13 cellular contexts compared by ENCODE assay signal in genomic region chr6:35052694-35053565, GRCh38.
DNase-seq lines count a peak whose midpoint lies in the region; ATAC-seq and FAIRE-seq lines count a peak whose summit lies in the region.
"Had no signal": no experiment of that assay in that cellular context is flagged by ENCODE, and none has a peak within 500 bp of the region (broad histone marks: within the 10 kb centered on the region; RNA-seq: fewer than 3 reads in every experiment).

No MANE protein-coding gene starts in this region.

- DNase-seq in Kasumi-1 (lab: John Stamatoyannopoulos, UW) (peak; percentile 54 to 72), cerebellum (ENCODE audit: low spot score) (peak; percentile 45), inferior parietal cortex (ENCODE audit: extremely low spot score) (peak; percentile 58), activated gamma-delta T cell treated with Interleukin-2 at 50 U/mL for 16 hours (no peak), RCC 7860 (ENCODE audit: low spot score) (no peak)
- no peak for DNase-seq in activated T-cell treated with anti-CD3 and anti-CD28 coated beads, Interleukin-2, amount 50 U/mL, for 24 hours
- DNase-seq: activated CD4-positive, alpha-beta T cell treated with anti-CD3 and anti-CD28 coated beads for 48 hours; cortex of kidney; DMS53; naive B cell had no signal

- H3K9me3 Mint-ChIP-seq in activated T-helper 17 cell treated with anti-CD3 and anti-CD28 coated beads, Interleukin-2, amount 50 U/mL, for 72 hours = no peaks in the 10 kb centered on the region
- H3K9me3 Mint-ChIP-seq in activated T-cell treated with anti-CD3 and anti-CD28 coated beads, Interleukin-2, amount 50 U/mL, for 24 hours = no peaks in the 10 kb centered on the region
- H3K9me3 Mint-ChIP-seq: naive B cell; stimulated activated effector memory CD8-positive, alpha-beta T cell treated with anti-CD3 and anti-CD28 coated beads, Interleukin-12 subunit alpha, Interleukin-12 subunit beta, amount 100 ng/mL, for 72 hours had no signal

- ATAC-seq in activated T-helper 17 cell treated with anti-CD3 and anti-CD28 coated beads, Interleukin-2, amount 50 U/mL, for 72 hours (replicated peaks) = no peak
- ATAC-seq: stimulated activated effector memory CD8-positive, alpha-beta T cell treated with anti-CD3 and anti-CD28 coated beads, Interleukin-12 subunit alpha, Interleukin-12 subunit beta, amount 100 ng/mL, for 72 hours had no signal

- peaks cover under 1% of the 10 kb centered on the region for H3K4me1 Mint-ChIP-seq in activated T-helper 17 cell treated with anti-CD3 and anti-CD28 coated beads, Interleukin-2, amount 50 U/mL, for 72 hours
- H3K4me1 Mint-ChIP-seq in activated T-cell treated with anti-CD3 and anti-CD28 coated beads, Interleukin-2, amount 50 U/mL, for 24 hours (ENCODE audit: low read depth) = peaks cover 2% of the 10 kb centered on the region

- no peaks in the 10 kb centered on the region for H3K27me3 Mint-ChIP-seq in activated T-helper 17 cell treated with anti-CD3 and anti-CD28 coated beads, Interleukin-2, amount 50 U/mL, for 72 hours
- no peaks in the 10 kb centered on the region for H3K27me3 Mint-ChIP-seq in activated T-cell treated with anti-CD3 and anti-CD28 coated beads, Interleukin-2, amount 50 U/mL, for 24 hours
- H3K27me3 Mint-ChIP-seq: naive B cell had no signal

- H3K27ac ChIP-seq in skin epidermis = peak overlapping the region in 13 of 21 experiments; percentile 1 to 85 (median 34)

- no peak overlapping the region for H3K4me3 ChIP-seq in skin epidermis

- no peak for FAIRE-seq in RCC 7860 (lab: Jason Lieb, UNC)

- H3K27ac Mint-ChIP-seq in activated T-helper 17 cell treated with anti-CD3 and anti-CD28 coated beads, Interleukin-2, amount 50 U/mL, for 72 hours = no peak overlapping the region
- no peak overlapping the region for H3K27ac Mint-ChIP-seq in activated T-cell treated with anti-CD3 and anti-CD28 coated beads, Interleukin-2, amount 50 U/mL, for 24 hours
- H3K27ac Mint-ChIP-seq: naive B cell; stimulated activated effector memory CD8-positive, alpha-beta T cell treated with anti-CD3 and anti-CD28 coated beads, Interleukin-12 subunit alpha, Interleukin-12 subunit beta, amount 100 ng/mL, for 72 hours had no signal

- no peaks in the 10 kb centered on the region for H3K36me3 Mint-ChIP-seq in activated T-helper 17 cell treated with anti-CD3 and anti-CD28 coated beads, Interleukin-2, amount 50 U/mL, for 72 hours (ENCODE audit: low read depth)
- H3K36me3 Mint-ChIP-seq in activated T-cell treated with anti-CD3 and anti-CD28 coated beads, Interleukin-2, amount 50 U/mL, for 24 hours (ENCODE audit: low read depth) = peaks cover 18% of the 10 kb centered on the region
- H3K36me3 Mint-ChIP-seq: naive B cell had no signal

- no peak overlapping the region for H3K4me3 Mint-ChIP-seq in activated T-helper 17 cell treated with anti-CD3 and anti-CD28 coated beads, Interleukin-2, amount 50 U/mL, for 72 hours
- no peak overlapping the region for H3K4me3 Mint-ChIP-seq in activated T-cell treated with anti-CD3 and anti-CD28 coated beads, Interleukin-2, amount 50 U/mL, for 24 hours
- H3K4me3 Mint-ChIP-seq: naive B cell; stimulated activated effector memory CD8-positive, alpha-beta T cell treated with anti-CD3 and anti-CD28 coated beads, Interleukin-12 subunit alpha, Interleukin-12 subunit beta, amount 100 ng/mL, for 72 hours had no signal

Comparison
In these comparisons a context has a peak if more than half of its experiments do, and no peak if none do; other contexts are left out.
1. DNase-seq: peak in Kasumi-1 (2 of 2), cerebellum (single experiment) and inferior parietal cortex (single experiment); none in activated gamma-delta T cell treated with Interleukin-2 at 50 U/mL for 16 hours (single experiment), RCC 7860 (single experiment) and activated T-cell treated with anti-CD3 and anti-CD28 coated beads, Interleukin-2, amount 50 U/mL, for 24 hours (single experiment).